Comparison of ENCODE assay signal across 9 cellular contexts in the genomic region with DNA sequence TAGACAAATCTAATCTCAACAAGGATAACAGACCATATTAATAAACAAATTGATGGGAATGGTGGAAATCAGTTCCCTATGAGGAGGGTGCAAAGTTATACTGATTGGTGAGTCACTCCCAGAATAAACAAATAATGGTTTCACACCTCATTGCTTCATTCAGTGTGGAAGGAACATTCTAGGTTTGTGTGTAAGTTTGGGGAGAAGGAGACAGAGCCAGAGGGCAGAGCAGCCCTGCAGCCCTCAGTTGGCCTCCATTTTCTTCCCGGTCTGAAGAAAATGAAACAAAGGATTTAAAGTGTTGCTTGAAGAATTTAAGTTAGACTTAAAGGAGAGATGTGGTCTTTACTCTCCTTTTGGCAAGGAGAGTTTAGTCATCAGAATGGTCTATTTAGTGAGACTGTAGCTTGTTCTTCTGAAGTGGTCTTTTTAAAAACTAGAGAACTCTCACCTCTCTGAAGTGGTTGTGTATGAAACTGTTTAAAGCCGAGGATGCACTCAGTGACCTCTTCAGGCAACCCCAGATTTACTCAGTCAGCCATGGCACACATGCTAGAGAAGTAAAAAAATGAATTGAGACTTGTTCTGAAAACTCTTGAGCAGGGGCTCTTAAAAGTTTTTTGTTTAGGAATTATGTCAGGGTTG. TPM values are rescaled to one million over a fixed set of nuclear protein-coding genes. Genes with fewer than 3 reads are reported as not detected.
A peak's percentile ranks its signal among the peaks of the same experiment; 100 is the strongest.
DNase-seq lines count a peak whose midpoint lies in the region; ATAC-seq and TF ChIP-seq lines count a peak whose summit lies in the region.
"Had no signal": no experiment of that assay in that cellular context is flagged by ENCODE, and none has a peak within 500 bp of the region (broad histone marks: within the 10 kb centered on the region; RNA-seq: fewer than 3 reads in every experiment).

No MANE protein-coding gene starts in this region.

- H3K9me3 ChIP-seq in mesodermal cell (ENCODE audit: control insufficient read depth, low read length) (no peaks in the 10 kb centered on the region), right atrium auricular region (no peaks in the 10 kb centered on the region)

- TF ChIP-seq CTCF in right atrium auricular region (IDR thresholded peaks at IDR 0.05) = no peak

- H3K36me3 ChIP-seq in mesodermal cell (ENCODE audit: control insufficient read depth, insufficient read depth, low read length) (no peaks in the 10 kb centered on the region), right atrium auricular region (no peaks in the 10 kb centered on the region)

- intact Hi-C loops in Right ventricle myocardium inferior (cut with DNase I) = no loop called here

- no peak overlapping the region for H3K4me3 ChIP-seq in mesodermal cell (ENCODE audit: extremely low read depth, insufficient read depth, low read length, poor library complexity, severe bottlenecking)
- H3K4me3 ChIP-seq in right atrium auricular region = no peak overlapping the region

- H3K27ac ChIP-seq in mesodermal cell (ENCODE audit: low read depth, low read length, severe bottlenecking) (peak overlapping the region; percentile 37), right atrium auricular region (no peak overlapping the region)
- H3K27ac ChIP-seq: parathyroid adenoma had no signal

- H3K27me3 ChIP-seq in right atrium auricular region = no peaks in the 10 kb centered on the region

- 88 to 100% methylated on average over 1 of the region's 2 CpGs for WGBS in mesodermal cell (ENCODE audit: insufficient coverage in 2 of 2), 2 experiments

- DNase-seq in Right ventricle myocardium inferior (ENCODE audit: missing footprints) (no peak), AG20443 (ENCODE audit: low spot score) (no peak), right atrium auricular region (ENCODE audit: low spot score) (no peak)

- ATAC-seq in GM18505 (IDR thresholded peaks at IDR 0.05; ENCODE audit: unreplicated experiment) = peak; percentile 52
- ATAC-seq in GM21619 (IDR thresholded peaks at IDR 0.05; ENCODE audit: unreplicated experiment) = peak; percentile 68
- peak; percentile 62 for ATAC-seq in HG03575 (IDR thresholded peaks at IDR 0.05; ENCODE audit: extremely low read depth, insufficient number of reproducible peaks, low FRiP score, unreplicated experiment)
- ATAC-seq in HG02970 (IDR thresholded peaks at IDR 0.05; ENCODE audit: low FRiP score, unreplicated experiment) = no peak
- no peak for ATAC-seq in Right ventricle myocardium inferior

- peaks cover 34% of the 10 kb centered on the region for H3K4me1 ChIP-seq in mesodermal cell (ENCODE audit: control insufficient read depth, insufficient read depth, low read length, poor library complexity, severe bottlenecking)
- no peaks in the 10 kb centered on the region for H3K4me1 ChIP-seq in right atrium auricular region

- TF ChIP-seq POLR2A in GM18505 (IDR thresholded peaks at IDR 0.05; ENCODE audit: borderline replicate concordance, extremely low read depth, insufficient read depth, insufficient read length) = no peak

RNA-seq across cellular contexts. Expression of gene IKZF1, which starts 27.2 kb away (rescaled TPM):
- polyA plus RNA-seq in mesodermal cell (2013, experiment 1 of 2) = 1.7 TPM
- polyA plus RNA-seq in mesodermal cell (2013, experiment 2 of 2) = 1.1 TPM
- total RNA-seq in Right ventricle myocardium inferior (3.5 TPM), right atrium auricular region (1 to 10 TPM; 1.7 to 9.7 TPM)

Comparison
In these comparisons a context has a peak if more than half of its experiments do, and no peak if none do; other contexts are left out.
1. ATAC-seq: peak in GM18505 (single experiment), GM21619 (single experiment) and HG03575 (single experiment); none in HG02970 (single experiment) and Right ventricle myocardium inferior (single experiment).